Comparison of ENCODE assay signal across 8 cellular contexts in genomic region chr17:80575057-80575875, GRCh38. TPM values are rescaled to one million over a fixed set of nuclear protein-coding genes. Genes with fewer than 3 reads are reported as not detected.
DNase-seq lines count a peak whose midpoint lies in the region; ATAC-seq and TF ChIP-seq lines count a peak whose summit lies in the region.

No MANE protein-coding gene starts in this region.

- peaks cover 37% of the 10 kb centered on the region for H3K79me2 ChIP-seq in neural progenitor cell (ENCODE audit: low read depth)

- H3K4me1 Mint-ChIP-seq in neural progenitor cell, result peaks cover 5% of the 10 kb centered on the region
- peaks cover 29% of the 10 kb centered on the region for H3K4me1 Mint-ChIP-seq in stimulated activated naive CD8-positive, alpha-beta T cell treated with anti-CD3 and anti-CD28 coated beads, Interleukin-15, amount 100 ng/mL, for 72 hours

- peaks cover 8% of the 10 kb centered on the region for H3F3A ChIP-seq in neural progenitor cell (ENCODE audit: low read depth)

- DNase-seq in AG09309 (ENCODE audit: low read depth), result peak; percentile 25
- peak; percentile 95 to 97 for DNase-seq in Kasumi-1 (lab: John Stamatoyannopoulos, UW)
- peak; percentile 68 for DNase-seq in RPMI7951 (ENCODE audit: low read depth)
- DNase-seq in activated T-helper 1 cell treated with Interleukin-2 at 50 U/mL for 16 hours (ENCODE audit: low read depth), result peak; percentile 78
- DNase-seq in fibroblast of peridontal ligament (ENCODE audit: extremely low read depth), result peak; percentile 75
- peak; percentile 96 for DNase-seq in neural progenitor cell (ENCODE audit: low spot score)
- DNase-seq in stimulated activated naive CD8-positive, alpha-beta T cell treated with anti-CD3 and anti-CD28 coated beads, Interleukin-15, amount 100 ng/mL, for 72 hours, result peak; percentile 88 to 89

- H3K4me3 Mint-ChIP-seq in neural progenitor cell, result no peak overlapping the region
- H3K4me3 Mint-ChIP-seq in stimulated activated naive CD8-positive, alpha-beta T cell treated with anti-CD3 and anti-CD28 coated beads, Interleukin-15, amount 100 ng/mL, for 72 hours, result no peak overlapping the region

- H3K9ac ChIP-seq in neural progenitor cell, result no peak overlapping the region

- H3K36me3 Mint-ChIP-seq in neural progenitor cell, result peaks cover 2% of the 10 kb centered on the region

- no peaks in the 10 kb centered on the region for H3K27me3 Mint-ChIP-seq in neural progenitor cell (ENCODE audit: insufficient read depth, low read depth)
- no peaks in the 10 kb centered on the region for H3K27me3 Mint-ChIP-seq in stimulated activated naive CD8-positive, alpha-beta T cell treated with anti-CD3 and anti-CD28 coated beads, Interleukin-15, amount 100 ng/mL, for 72 hours

- H4K20me1 ChIP-seq in neural progenitor cell (ENCODE audit: low read depth), result peaks cover 84% of the 10 kb centered on the region

- TF ChIP-seq CTCF in AG09309 (IDR thresholded peaks at IDR 0.05; ENCODE audit: control insufficient read depth, insufficient read depth, low read depth, low read length, missing control alignments) (peak; percentile 100), neural progenitor cell (IDR thresholded peaks at IDR 0.05) (peak; percentile 100)

- H3K4me3 ChIP-seq in AG09309 (ENCODE audit: control insufficient read depth, low read depth, low read length), result no peak overlapping the region
- H3K4me3 ChIP-seq in neural progenitor cell, result no peak overlapping the region

- peak; percentile 80 for ATAC-seq in GM19395 (IDR thresholded peaks at IDR 0.05; ENCODE audit: unreplicated experiment)
- peak; percentile 100 for ATAC-seq in stimulated activated naive CD8-positive, alpha-beta T cell treated with anti-CD3 and anti-CD28 coated beads, Interleukin-15, amount 100 ng/mL, for 72 hours

- no peak overlapping the region for H2AFZ ChIP-seq in neural progenitor cell (replicated peaks)

- no peaks in the 10 kb centered on the region for H3K9me3 ChIP-seq in neural progenitor cell (ENCODE audit: low read depth)

- H3K4me2 ChIP-seq in neural progenitor cell, result no peak overlapping the region

- H3K4me1 ChIP-seq in neural progenitor cell, result peaks cover 6% of the 10 kb centered on the region

- no peak overlapping the region for H3K27ac Mint-ChIP-seq in neural progenitor cell
- no peak overlapping the region for H3K27ac Mint-ChIP-seq in stimulated activated naive CD8-positive, alpha-beta T cell treated with anti-CD3 and anti-CD28 coated beads, Interleukin-15, amount 100 ng/mL, for 72 hours

- H3K36me3 ChIP-seq in neural progenitor cell, result no peaks in the 10 kb centered on the region

- H3K27ac ChIP-seq in neural progenitor cell, result no peak overlapping the region

- H3K27me3 ChIP-seq in neural progenitor cell, result peaks cover 5% of the 10 kb centered on the region

- H3K9me3 Mint-ChIP-seq in neural progenitor cell, result no peaks in the 10 kb centered on the region
- H3K9me3 Mint-ChIP-seq in stimulated activated naive CD8-positive, alpha-beta T cell treated with anti-CD3 and anti-CD28 coated beads, Interleukin-15, amount 100 ng/mL, for 72 hours, result no peaks in the 10 kb centered on the region

RNA-seq across cellular contexts. Expression of gene RPTOR, which starts 30.6 kb away (rescaled TPM):
- total RNA-seq in RPMI7951 (2014; rRNA removed; shearing (Covaris generic)), result 9.2 and 10.1 TPM in 2 replicates
- 7.4 and 19.9 TPM in 2 replicates for total RNA-seq in neural progenitor cell (ENCODE audit: low replicate concordance)

Comparison
In these comparisons a context has a peak if more than half of its experiments do, and no peak if none do; other contexts are left out.
1. DNase-seq: peak in every context shown above with its lines; median percentile 96 in Kasumi-1; 96 in neural progenitor cell; 88 in stimulated activated naive CD8-positive, alpha-beta T cell treated with anti-CD3 and anti-CD28 coated beads, Interleukin-15, amount 100 ng/mL, for 72 hours; 78 in activated T-helper 1 cell treated with Interleukin-2 at 50 U/mL for 16 hours; 75 in fibroblast of peridontal ligament; 68 in RPMI7951; 25 in AG09309.